Comparison of ENCODE assay signal across 8 cellular contexts in genomic region chr1:940121-941026, GRCh38. TPM values are rescaled to one million over a fixed set of nuclear protein-coding genes. Genes with fewer than 3 reads are reported as not detected.
A peak's percentile ranks its signal among the peaks of the same experiment; 100 is the strongest.
DNase-seq lines count a peak whose midpoint lies in the region; ATAC-seq and TF ChIP-seq lines count a peak whose summit lies in the region.

No MANE protein-coding gene starts in this region.

- CTCF ChIA-PET in activated CD8-positive, alpha-beta T cell treated with anti-CD3 and anti-CD28 coated beads for 36 hours (lab: Charles Lee): interaction anchor here (0.9 to 1.8 kb wide), 5 partner anchors 34 to 62 kb away, joined by 3 to 7 read pairs (median 3); no protein-coding TSS in a partner anchor

- DNase-seq in DMS153 (lab: John Stamatoyannopoulos, UW) (peak; percentile 59), Karpas-422 (peak; percentile 58), occipital lobe (lab: John Stamatoyannopoulos, UW) (peak; percentile 13), lower leg skin (ENCODE audit: low spot score in 2 of 2) (no peak)
- peak; percentile 47 for DNase-seq in activated CD8-positive, alpha-beta T cell treated with anti-CD3 and anti-CD28 coated beads for 36 hours

- H3K36me3 Mint-ChIP-seq in activated CD8-positive, alpha-beta T cell treated with anti-CD3 and anti-CD28 coated beads for 36 hours (ENCODE audit: low read depth): peaks cover 6% of the 10 kb centered on the region

- 0% methylated on average over 1 of the region's 86 CpGs; no CpG with 5 or more reads in 1 of the 2 donors for WGBS in gastroesophageal sphincter (ENCODE audit: low coverage in 1 of 2), 2 donors
- 0% methylated on average over 27 to 70 of the region's 86 CpGs for WGBS in lower leg skin, 2 donors

- H3K36me3 ChIP-seq in Karpas-422 (ENCODE audit: insufficient read depth, low read length) (no peaks in the 10 kb centered on the region), gastroesophageal sphincter (peaks cover 0 to 12% of the 10 kb centered on the region in 2 donors)

- H3K4me3 ChIP-seq in Karpas-422 (ENCODE audit: low read length) (no peak overlapping the region), gastroesophageal sphincter (peak overlapping the region in 1 of 2 donors; percentile 47), lower leg skin (ENCODE audit: low read depth, poor library complexity, severe bottlenecking) (no peak overlapping the region)

- peaks cover 26% of the 10 kb centered on the region for H3K27me3 Mint-ChIP-seq in activated CD8-positive, alpha-beta T cell treated with anti-CD3 and anti-CD28 coated beads for 36 hours

- no peaks in the 10 kb centered on the region for H3K9me2 ChIP-seq in Karpas-422 (replicated peaks; ENCODE audit: insufficient read depth, low read length)

- TF ChIP-seq CTCF in activated CD8-positive, alpha-beta T cell treated with anti-CD3 and anti-CD28 coated beads for 36 hours (IDR thresholded peaks at IDR 0.05): no peak
- peak in 2 of 4 experiments; percentile 20 to 30 for TF ChIP-seq CTCF in gastroesophageal sphincter (IDR thresholded peaks at IDR 0.05)
- no peak for TF ChIP-seq CTCF in lower leg skin (IDR thresholded peaks at IDR 0.05)

- POLR2A ChIA-PET in activated CD8-positive, alpha-beta T cell treated with anti-CD3 and anti-CD28 coated beads for 36 hours (lab: Charles Lee): interaction anchor here (0.9 to 3.3 kb wide), 6 partner anchors 10 to 24 kb away, joined by 3 to 17 read pairs (median 3); partner anchors contain the start of gene NOC2L

- no peak for TF ChIP-seq EP300 in gastroesophageal sphincter (IDR thresholded peaks at IDR 0.05)

- H3K9me3 ChIP-seq in Karpas-422 (ENCODE audit: low read length) (no peaks in the 10 kb centered on the region), gastroesophageal sphincter (no peaks in the 10 kb centered on the region)

- H3K79me2 ChIP-seq in Karpas-422 (ENCODE audit: low read length): no peaks in the 10 kb centered on the region

- TF ChIP-seq POLR2A in gastroesophageal sphincter (IDR thresholded peaks at IDR 0.05) (no peak), lower leg skin (IDR thresholded peaks at IDR 0.05) (no peak)

- ATAC-seq in activated CD8-positive, alpha-beta T cell treated with anti-CD3 and anti-CD28 coated beads for 36 hours: peak; percentile 13
- ATAC-seq in gastroesophageal sphincter (peak; percentile 40), GM21528 (IDR thresholded peaks at IDR 0.05; ENCODE audit: low FRiP score, unreplicated experiment) (no peak), HG03342 (IDR thresholded peaks at IDR 0.05; ENCODE audit: unreplicated experiment) (no peak)

- intact Hi-C loops in activated CD8-positive, alpha-beta T cell treated with anti-CD3 and anti-CD28 coated beads for 36 hours (cut with micrococcal nuclease): no loop called here
- intact Hi-C loops in lower leg skin (cut with DNase I; ENCODE audit: low total_unique reads): no loop called here

- H3K27ac ChIP-seq in Karpas-422 (ENCODE audit: low read length) (no peak overlapping the region), gastroesophageal sphincter (peak overlapping the region in 3 of 4 donors; percentile 67 to 79 (median 78))

- peak overlapping the region; percentile 32 for H3K4me3 Mint-ChIP-seq in activated CD8-positive, alpha-beta T cell treated with anti-CD3 and anti-CD28 coated beads for 36 hours

- H3K4me2 ChIP-seq in Karpas-422 (ENCODE audit: low read depth, low read length, poor library complexity, severe bottlenecking): peak overlapping the region; percentile 40

- H3K27me3 ChIP-seq in Karpas-422 (ENCODE audit: low read length) (no peaks in the 10 kb centered on the region; the same call in 1 of the 2 replicates), gastroesophageal sphincter (peaks cover 85% of the 10 kb centered on the region)

- H3K4me1 ChIP-seq in Karpas-422 (ENCODE audit: low read length) (peaks cover 28% of the 10 kb centered on the region), gastroesophageal sphincter (peaks cover 0 to 73% (median 50%) of the 10 kb centered on the region in 3 donors)

- H3K9me3 Mint-ChIP-seq in activated CD8-positive, alpha-beta T cell treated with anti-CD3 and anti-CD28 coated beads for 36 hours: no peaks in the 10 kb centered on the region

- peaks cover 20% of the 10 kb centered on the region; the same call in 1 of the 2 replicates for H4K20me1 ChIP-seq in Karpas-422 (ENCODE audit: insufficient read depth, low read depth, low read length)

- no peak overlapping the region for H2AFZ ChIP-seq in Karpas-422 (ENCODE audit: low read length)

- H3K9ac ChIP-seq in Karpas-422 (ENCODE audit: low read length): no peak overlapping the region

- no peak overlapping the region for H3K27ac Mint-ChIP-seq in activated CD8-positive, alpha-beta T cell treated with anti-CD3 and anti-CD28 coated beads for 36 hours

- peaks cover 4% of the 10 kb centered on the region for H3K4me1 Mint-ChIP-seq in activated CD8-positive, alpha-beta T cell treated with anti-CD3 and anti-CD28 coated beads for 36 hours (ENCODE audit: low read depth)

RNA-seq across cellular contexts. Expression of gene SAMD11, which starts 16.7 kb away (rescaled TPM):
- total RNA-seq in Karpas-422 (2014; rRNA removed; shearing (Covaris generic); ENCODE audit: low replicate concordance): not detected in 2 replicates
- total RNA-seq in activated CD8-positive, alpha-beta T cell treated with anti-CD3 and anti-CD28 coated beads for 36 hours: not detected
- total RNA-seq in gastroesophageal sphincter (10 to 100 TPM; 14.2 to 21.2 (median 17.4) TPM), occipital lobe (0.16 TPM), lower leg skin (1 to 10 TPM in 2 of 4 donors, under 1 TPM in 1, not detected in 1; 0.44 to 1.9 (median 1.7) TPM)

RNA-seq across cellular contexts. Expression of gene NOC2L, which starts 18.7 kb away (rescaled TPM):
- total RNA-seq in Karpas-422 (2014; rRNA removed; shearing (Covaris generic); ENCODE audit: low replicate concordance): 32.5 and 63.5 TPM in 2 replicates
- total RNA-seq in activated CD8-positive, alpha-beta T cell treated with anti-CD3 and anti-CD28 coated beads for 36 hours: 100 to 1,000 TPM; 138 to 139 TPM
- total RNA-seq in gastroesophageal sphincter (10 to 100 TPM; 36.3 to 54.1 (median 45.2) TPM), occipital lobe (52.7 TPM), lower leg skin (10 to 100 TPM; 44.7 to 67.8 (median 59.6) TPM)

RNA-seq across cellular contexts. Expression of gene KLHL17, which starts 20.0 kb away (rescaled TPM):
- total RNA-seq in Karpas-422 (2014; rRNA removed; shearing (Covaris generic); ENCODE audit: low replicate concordance): 13.9 and 21.2 TPM in 2 replicates
- total RNA-seq in activated CD8-positive, alpha-beta T cell treated with anti-CD3 and anti-CD28 coated beads for 36 hours: 10 to 100 TPM; 27.8 to 31.2 TPM
- total RNA-seq in gastroesophageal sphincter: 10 to 100 TPM in 2 of 4 donors, 1 to 10 TPM in 2; 3.6 to 12.0 (median 10.1) TPM
- total RNA-seq in occipital lobe: 6.1 TPM
- total RNA-seq in lower leg skin: 10 to 100 TPM in 3 of 4 donors, 1 to 10 TPM in 1; 9.7 to 30.9 (median 16.3) TPM

RNA-seq across cellular contexts. Expression of gene PLEKHN1, which starts 25.9 kb away (rescaled TPM):
- total RNA-seq in Karpas-422 (2014; rRNA removed; shearing (Covaris generic); ENCODE audit: low replicate concordance): 0.72 TPM in 1 of 2 replicates, not detected in the other
- total RNA-seq in activated CD8-positive, alpha-beta T cell treated with anti-CD3 and anti-CD28 coated beads for 36 hours: 1 to 10 TPM; 1.0 to 1.3 TPM
- total RNA-seq in gastroesophageal sphincter: 1 to 10 TPM in 1 of 4 donors, under 1 TPM in 1, not detected in 2; 0.62 to 2.3 TPM
- total RNA-seq in occipital lobe: not detected
- 100 to 1,000 TPM in 1 of 4 donors, 10 to 100 TPM in 3; 38.7 to 109 (median 45.3) TPM for total RNA-seq in lower leg skin

RNA-seq across cellular contexts. Expression of gene PERM1, which starts 41.5 kb away (rescaled TPM):
- total RNA-seq in Karpas-422 (2014; rRNA removed; shearing (Covaris generic); ENCODE audit: low replicate concordance): not detected in 2 replicates
- not detected for total RNA-seq in activated CD8-positive, alpha-beta T cell treated with anti-CD3 and anti-CD28 coated beads for 36 hours
- total RNA-seq in gastroesophageal sphincter (1 to 10 TPM in 2 of 4 donors, under 1 TPM in 1, not detected in 1; 0.39 to 1.9 (median 1.4) TPM), occipital lobe (0.47 TPM), lower leg skin (under 1 TPM in 3 of 4 donors, not detected in 1; 0.17 to 0.46 (median 0.29) TPM)

Comparison
In these comparisons a context has a peak if more than half of its experiments do, and no peak if none do; other contexts are left out.
1. DNase-seq: peak in DMS153 (single experiment), Karpas-422 (single experiment), activated CD8-positive, alpha-beta T cell treated with anti-CD3 and anti-CD28 coated beads for 36 hours (single experiment) and occipital lobe (single experiment); none in lower leg skin (0 of 2).
2. ATAC-seq: peak in activated CD8-positive, alpha-beta T cell treated with anti-CD3 and anti-CD28 coated beads for 36 hours (single experiment) and gastroesophageal sphincter (single experiment); none in GM21528 (single experiment) and HG03342 (single experiment).
3. RNA of gene SAMD11, which starts 16.7 kb away (total RNA-seq): 14.2 to 21.2 TPM in gastroesophageal sphincter; 0.44 to 1.9 TPM in lower leg skin, 0.16 TPM in occipital lobe (single experiment), not detected in activated CD8-positive, alpha-beta T cell treated with anti-CD3 and anti-CD28 coated beads for 36 hours and not detected in Karpas-422; every median in the first group is over 4 times any median in the second.